ENCODE assay signal across 9 cellular contexts in genomic region chr19:13689050-13689449, GRCh38.
A peak's percentile ranks its signal among the peaks of the same experiment; 100 is the strongest.
DNase-seq lines count a peak whose midpoint lies in the region; ATAC-seq, FAIRE-seq and TF ChIP-seq lines count a peak whose summit lies in the region.
"Had no signal": no experiment of that assay in that cellular context is flagged by ENCODE, and none has a peak within 500 bp of the region (broad histone marks: within the 10 kb centered on the region; RNA-seq: fewer than 3 reads in every experiment).

No MANE protein-coding gene starts in this region.

- no peaks in the 10 kb centered on the region for H3K4me1 Mint-ChIP-seq in GM23338
- H3K4me1 Mint-ChIP-seq: memory B cell had no signal

- H3K27ac ChIP-seq in GM23338 (ENCODE audit: low read depth) = no peak overlapping the region

- H3K27ac Mint-ChIP-seq in GM23338 = peak overlapping the region; percentile 84; the same call in 1 of the 2 replicates
- H3K27ac Mint-ChIP-seq: memory B cell had no signal

- H3K36me3 ChIP-seq in GM23338 (ENCODE audit: insufficient read depth) = no peaks in the 10 kb centered on the region

- H3K79me2 ChIP-seq in GM23338 (replicated peaks; ENCODE audit: insufficient read depth) = no peaks in the 10 kb centered on the region

- H4K20me1 ChIP-seq in GM23338 (replicated peaks; ENCODE audit: insufficient read depth) = no peaks in the 10 kb centered on the region

- H3K9me2 ChIP-seq in GM23338 (ENCODE audit: insufficient read depth) = no peaks in the 10 kb centered on the region

- H3K27me3 Mint-ChIP-seq in GM23338 (ENCODE audit: insufficient read depth, low read depth, poor library complexity) = peaks cover 15% of the 10 kb centered on the region

- no peak overlapping the region for H3K4me3 ChIP-seq in GM23338

- no peaks in the 10 kb centered on the region for H3K27me3 ChIP-seq in GM23338 (ENCODE audit: insufficient read depth)

- peaks cover 4% of the 10 kb centered on the region; the same call in 2 of the 3 replicates for H3K9me3 Mint-ChIP-seq in GM23338
- H3K9me3 Mint-ChIP-seq: memory B cell had no signal

- no peak for FAIRE-seq in GM12892 (lab: Jason Lieb, UNC)

- H3K4me2 ChIP-seq in GM23338 = no peak overlapping the region

- no peaks in the 10 kb centered on the region for H3F3A ChIP-seq in GM23338 (replicated peaks; ENCODE audit: low read depth)

- no peak for TF ChIP-seq CTCF in GM23338 (conservative IDR thresholded peaks at IDR 0.05; ENCODE audit: low read depth in 2 of 2)

- DNase-seq in NCI-H146 (lab: John Stamatoyannopoulos, UW) (peak; percentile 25), NCI-H146 treated with DMSO at 0.1 percent for 48 hours (lab: John Stamatoyannopoulos, UW; ENCODE audit: unreplicated experiment) (no peak), GM23338 (ENCODE audit: low spot score) (peak; percentile 86), SHP77 treated with DMSO at 0.1 percent for 48 hours (lab: John Stamatoyannopoulos, UW) (peak; percentile 24), glomerular endothelial cell (ENCODE audit: extremely low read depth, low read depth, low spot score) (peak; percentile 18), GM12892 (ENCODE audit: insufficient read length) (no peak)

- peak; percentile 89 for ATAC-seq in GM23338
- no peak for ATAC-seq in HG03432 (IDR thresholded peaks at IDR 0.05; ENCODE audit: unreplicated experiment)
- no peak for ATAC-seq in GM19463 (IDR thresholded peaks at IDR 0.05; ENCODE audit: unreplicated experiment)

- H3K36me3 Mint-ChIP-seq in GM23338 (ENCODE audit: low read depth) = no peaks in the 10 kb centered on the region
- H3K36me3 Mint-ChIP-seq: memory B cell had no signal

- peak overlapping the region; percentile 12; the same call in 1 of the 2 replicates for H2AFZ ChIP-seq in GM23338

- no peak overlapping the region for H3K4me3 Mint-ChIP-seq in GM23338
- H3K4me3 Mint-ChIP-seq: memory B cell had no signal

- H3K4me1 ChIP-seq in GM23338 (ENCODE audit: insufficient read depth) = no peaks in the 10 kb centered on the region

- TF ChIP-seq POLR2A in GM12892 (IDR thresholded peaks at IDR 0.05; ENCODE audit: low read depth, low read length) = no peak

TF ChIP-seq in GM23338, 12 proteins besides CTCF, POLR2A, EP300 and RAD21:
- TF ChIP-seq POLR2AphosphoS5 (IDR thresholded peaks at IDR 0.05; ENCODE audit: low read depth) (0 out of 2 replicates have a peak, but pooled peaks have one; percentile 21), ZNF114 (CRISPR knock-in tag; IDR thresholded peaks at IDR 0.05) (no peak), STAT1 (IDR thresholded peaks at IDR 0.05; ENCODE audit: unreplicated experiment) (no peak), EZH2 (IDR thresholded peaks at IDR 0.05; ENCODE audit: low read depth, unreplicated experiment) (no peak), REST (IDR thresholded peaks at IDR 0.05; ENCODE audit: unreplicated experiment) (no peak), JUNB (IDR thresholded peaks at IDR 0.05; ENCODE audit: unreplicated experiment) (no peak), EZH2phosphoT487 (IDR thresholded peaks at IDR 0.05; ENCODE audit: unreplicated experiment) (no peak), CREB1 (CRISPR knock-in tag; IDR thresholded peaks at IDR 0.05; ENCODE audit: low read depth) (peak; percentile 21; the same call in 1 of the 2 replicates), ZNF331 (CRISPR knock-in tag; IDR thresholded peaks at IDR 0.05; ENCODE audit: low read depth) (no peak), ZNF462 (CRISPR knock-in tag; IDR thresholded peaks at IDR 0.05) (no peak), ETS1 (IDR thresholded peaks at IDR 0.05) (peak; percentile 65)

Comparison
In these comparisons a context has a peak if more than half of its experiments do, and no peak if none do; other contexts are left out.
1. DNase-seq: peak in NCI-H146 (single experiment), GM23338 (single experiment), SHP77 treated with DMSO at 0.1 percent for 48 hours (single experiment) and glomerular endothelial cell (single experiment); none in NCI-H146 treated with DMSO at 0.1 percent for 48 hours (single experiment) and GM12892 (single experiment).